Comparison of ENCODE assay signal across 17 cellular contexts in the genomic region with DNA sequence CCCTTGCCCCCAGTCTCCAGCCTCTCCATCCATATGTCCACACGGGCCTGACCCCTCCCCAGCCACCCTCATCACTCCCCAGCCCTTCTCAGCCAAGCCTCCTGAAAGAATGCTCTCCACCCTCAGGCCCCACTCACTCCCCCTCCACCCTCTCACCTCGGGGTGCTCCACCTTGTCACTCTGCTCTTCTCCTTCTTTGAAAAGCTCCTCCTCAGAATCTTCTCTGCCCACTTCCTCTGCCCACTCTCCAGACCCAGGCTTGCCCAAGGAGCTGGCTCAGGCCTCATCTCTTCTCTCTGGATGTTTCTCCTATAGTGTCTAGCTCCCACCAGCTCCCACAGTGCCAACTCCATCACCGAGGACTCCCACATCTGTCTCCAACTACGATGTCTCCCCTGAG. TPM values are rescaled to one million over a fixed set of nuclear protein-coding genes. Genes with fewer than 3 reads are reported as not detected.
DNase-seq lines count a peak whose midpoint lies in the region; ATAC-seq and TF ChIP-seq lines count a peak whose summit lies in the region.
"Had no signal": no experiment of that assay in that cellular context is flagged by ENCODE, and none has a peak within 500 bp of the region (broad histone marks: within the 10 kb centered on the region; RNA-seq: fewer than 3 reads in every experiment).

No MANE protein-coding gene starts in this region.

- ATAC-seq in stimulated activated naive CD8-positive, alpha-beta T cell treated with anti-CD3 and anti-CD28 coated beads, Interleukin-15, amount 100 ng/mL, for 72 hours: no peak
- ATAC-seq in stimulated activated naive CD8-positive, alpha-beta T cell treated with anti-CD3 and anti-CD28 coated beads, Interleukin-15, Interleukin-2, amounts not matched to agents 100 U/mL and 50 U/mL, for 24 hours: no peak
- ATAC-seq in naive thymus-derived CD4-positive, alpha-beta T cell: no peak

- peaks cover 17% of the 10 kb centered on the region for H3K4me1 Mint-ChIP-seq in T-helper 2 cell treated with Interferon-gamma antibody and Interleukin-4, amounts not matched to agents 5 μg/mL and 100 μg/mL, for 36 hours (ENCODE audit: low read depth)
- peaks cover 46% of the 10 kb centered on the region for H3K4me1 Mint-ChIP-seq in stimulated activated naive CD8-positive, alpha-beta T cell treated with anti-CD3 and anti-CD28 coated beads, Interleukin-15, amount 100 ng/mL, for 72 hours
- H3K4me1 Mint-ChIP-seq in naive thymus-derived CD4-positive, alpha-beta T cell: peaks cover 21 to 38% (median 32%) of the 10 kb centered on the region in 7 donors

- H3K27ac ChIP-seq in naive thymus-derived CD4-positive, alpha-beta T cell (ENCODE audit: low read depth, low read length): no peak overlapping the region
- no peak overlapping the region for H3K27ac ChIP-seq in caudate nucleus (ENCODE audit: low read depth, low read length)

- no peak overlapping the region for H3K4me3 ChIP-seq in naive thymus-derived CD4-positive, alpha-beta T cell (ENCODE audit: low read length)

- H3K27me3 Mint-ChIP-seq in T-helper 2 cell treated with Interferon-gamma antibody and Interleukin-4, amounts not matched to agents 5 μg/mL and 100 μg/mL, for 36 hours (ENCODE audit: low read depth): no peaks in the 10 kb centered on the region
- no peaks in the 10 kb centered on the region for H3K27me3 Mint-ChIP-seq in stimulated activated naive CD8-positive, alpha-beta T cell treated with anti-CD3 and anti-CD28 coated beads, Interleukin-15, amount 100 ng/mL, for 72 hours
- H3K27me3 Mint-ChIP-seq in naive thymus-derived CD4-positive, alpha-beta T cell: peaks cover 0 to 3% (median 0%) of the 10 kb centered on the region in 5 donors
- H3K27me3 Mint-ChIP-seq: CD4-positive, alpha-beta memory T cell had no signal

- H3K27ac Mint-ChIP-seq in T-helper 2 cell treated with Interferon-gamma antibody and Interleukin-4, amounts not matched to agents 5 μg/mL and 100 μg/mL, for 36 hours: peak overlapping the region; percentile 64
- peak overlapping the region; percentile 43 to 69 for H3K27ac Mint-ChIP-seq in stimulated activated naive CD8-positive, alpha-beta T cell treated with anti-CD3 and anti-CD28 coated beads, Interleukin-15, amount 100 ng/mL, for 72 hours
- H3K27ac Mint-ChIP-seq in naive thymus-derived CD4-positive, alpha-beta T cell: peak overlapping the region; percentile 9 to 89 (median 71)
- H3K27ac Mint-ChIP-seq: H9 had no signal

- no peaks in the 10 kb centered on the region for H3K9me3 ChIP-seq in naive thymus-derived CD4-positive, alpha-beta T cell (ENCODE audit: control insufficient read depth in 2 of 3, low read length in 3 of 3)
- H3K9me3 ChIP-seq: BE2C had no signal

- H3K9me3 Mint-ChIP-seq in T-helper 2 cell treated with Interferon-gamma antibody and Interleukin-4, amounts not matched to agents 5 μg/mL and 100 μg/mL, for 36 hours: no peaks in the 10 kb centered on the region
- no peaks in the 10 kb centered on the region for H3K9me3 Mint-ChIP-seq in stimulated activated naive CD8-positive, alpha-beta T cell treated with anti-CD3 and anti-CD28 coated beads, Interleukin-15, amount 100 ng/mL, for 72 hours
- peaks cover 0 to 2% (median 0%) of the 10 kb centered on the region in 11 donors for H3K9me3 Mint-ChIP-seq in naive thymus-derived CD4-positive, alpha-beta T cell
- H3K9me3 Mint-ChIP-seq: CD4-positive, alpha-beta memory T cell; H9 had no signal

- no peaks in the 10 kb centered on the region for H3K36me3 Mint-ChIP-seq in T-helper 2 cell treated with Interferon-gamma antibody and Interleukin-4, amounts not matched to agents 5 μg/mL and 100 μg/mL, for 36 hours (ENCODE audit: low read depth)
- no peaks in the 10 kb centered on the region for H3K36me3 Mint-ChIP-seq in naive thymus-derived CD4-positive, alpha-beta T cell
- H3K36me3 Mint-ChIP-seq: CD4-positive, alpha-beta memory T cell had no signal

- no peaks in the 10 kb centered on the region for H3K36me3 ChIP-seq in naive thymus-derived CD4-positive, alpha-beta T cell (ENCODE audit: control insufficient read depth in 2 of 3, insufficient read depth in 3 of 3, low read length in 3 of 3)
- H3K36me3 ChIP-seq: BE2C had no signal

- no peaks in the 10 kb centered on the region for H3K27me3 ChIP-seq in naive thymus-derived CD4-positive, alpha-beta T cell (ENCODE audit: control insufficient read depth in 2 of 2, insufficient read depth in 2 of 2, low read length in 2 of 2)
- H3K27me3 ChIP-seq: BE2C had no signal

- no peak for DNase-seq in T-helper 2 cell treated with Interferon-gamma antibody and Interleukin-4, amounts not matched to agents 5 μg/mL and 100 μg/mL, for 36 hours (ENCODE audit: low spot score)
- DNase-seq in T-helper 2 cell (no peak), HEK293T (ENCODE audit: extremely low spot score) (no peak), caudate nucleus (lab: John Stamatoyannopoulos, UW) (no peak)
- no peak for DNase-seq in stimulated activated naive CD8-positive, alpha-beta T cell treated with anti-CD3 and anti-CD28 coated beads, Interleukin-15, amount 100 ng/mL, for 72 hours
- no peak for DNase-seq in stimulated activated naive CD8-positive, alpha-beta T cell treated with anti-CD3 and anti-CD28 coated beads, Interleukin-15, Interleukin-2, amounts not matched to agents 100 U/mL and 50 U/mL, for 24 hours
- DNase-seq in naive thymus-derived CD4-positive, alpha-beta T cell: no peak
- DNase-seq in stimulated activated CD4-positive, alpha-beta T cell treated with anti-CD3 and anti-CD28 coated beads, Interleukin-2, amount 100 ng/mL, for 24 hours: no peak
- DNase-seq: 8988T, BE2C, DMS79, H9, MV-4-11, NCI-H1417, NCI-H187 treated with DMSO at 0.1 percent for 48 hours, NCI-H69 had no signal

- H3K4me1 ChIP-seq in naive thymus-derived CD4-positive, alpha-beta T cell (ENCODE audit: control insufficient read depth in 2 of 2, insufficient read depth in 2 of 2, low read length in 2 of 2): peaks cover 0 to 15% of the 10 kb centered on the region in 2 donors
- H3K4me1 ChIP-seq: BE2C had no signal

- CTCF ChIA-PET in naive thymus-derived CD4-positive, alpha-beta T cell (lab: Charles Lee): interaction anchor here (2.4 kb wide), 1 partner anchor 22 kb away, joined by 9 read pairs; no protein-coding TSS in a partner anchor
- CTCF ChIA-PET in HEK293T (lab: Yijun Ruan, JAX): interaction anchor here (1.2 kb wide), 1 partner anchor 24 kb away, joined by 4 read pairs; no protein-coding TSS in a partner anchor

- no peak overlapping the region for H3K4me3 Mint-ChIP-seq in T-helper 2 cell treated with Interferon-gamma antibody and Interleukin-4, amounts not matched to agents 5 μg/mL and 100 μg/mL, for 36 hours
- peak overlapping the region in 1 of 2 donors; percentile 4 for H3K4me3 Mint-ChIP-seq in stimulated activated naive CD8-positive, alpha-beta T cell treated with anti-CD3 and anti-CD28 coated beads, Interleukin-15, amount 100 ng/mL, for 72 hours
- H3K4me3 Mint-ChIP-seq in naive thymus-derived CD4-positive, alpha-beta T cell: peak overlapping the region in 5 of 10 donors; percentile 1 to 49 (median 37)
- H3K4me3 Mint-ChIP-seq: CD4-positive, alpha-beta memory T cell; H9 had no signal

- POLR2A ChIA-PET in naive thymus-derived CD4-positive, alpha-beta T cell (lab: Charles Lee): no interaction called here
- POLR2A ChIA-PET in HEK293T (lab: Yijun Ruan, JAX): interaction anchor here (1.4 kb wide), 1 partner anchor 8 kb away, joined by 3 read pairs; no protein-coding TSS in a partner anchor

- intact Hi-C loops in naive thymus-derived CD4-positive, alpha-beta T cell (cut with micrococcal nuclease): no loop called here

TF ChIP-seq in HEK293T, 16 proteins besides CTCF, POLR2A, EP300 and RAD21:
- TF ChIP-seq CTBP1 (IDR thresholded peaks at IDR 0.05; ENCODE audit: borderline replicate concordance): no peak
- no peak for TF ChIP-seq FOXK2 (IDR thresholded peaks at IDR 0.05)
- TF ChIP-seq BHLHE40 (IDR thresholded peaks at IDR 0.05; ENCODE audit: borderline replicate concordance): no peak
- TF ChIP-seq, protein P1, sequence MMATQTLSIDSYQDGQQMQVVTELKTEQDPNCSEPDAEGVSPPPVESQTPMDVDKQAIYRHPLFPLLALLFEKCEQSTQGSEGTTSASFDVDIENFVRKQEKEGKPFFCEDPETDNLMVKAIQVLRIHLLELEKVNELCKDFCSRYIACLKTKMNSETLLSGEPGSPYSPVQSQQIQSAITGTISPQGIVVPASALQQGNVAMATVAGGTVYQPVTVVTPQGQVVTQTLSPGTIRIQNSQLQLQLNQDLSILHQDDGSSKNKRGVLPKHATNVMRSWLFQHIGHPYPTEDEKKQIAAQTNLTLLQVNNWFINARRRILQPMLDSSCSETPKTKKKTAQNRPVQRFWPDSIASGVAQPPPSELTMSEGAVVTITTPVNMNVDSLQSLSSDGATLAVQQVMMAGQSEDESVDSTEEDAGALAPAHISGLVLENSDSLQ (IDR thresholded peaks at IDR 0.05): no peak
- no peak for TF ChIP-seq LEF1 (IDR thresholded peaks at IDR 0.05; ENCODE audit: borderline replicate concordance)
- no peak for TF ChIP-seq ZNF384 (IDR thresholded peaks at IDR 0.05)
- TF ChIP-seq SUZ12 (IDR thresholded peaks at IDR 0.05): no peak
- TF ChIP-seq TARDBP (IDR thresholded peaks at IDR 0.05): no peak
- no peak for TF ChIP-seq ELF4 (IDR thresholded peaks at IDR 0.05)
- TF ChIP-seq FOXM1 (IDR thresholded peaks at IDR 0.05; ENCODE audit: borderline replicate concordance): no peak

RNA-seq across cellular contexts. Expression of a gene that starts 13.9 kb away (rescaled TPM):
- total RNA-seq in naive thymus-derived CD4-positive, alpha-beta T cell: 1 to 10 TPM in 1 of 5 experiments, under 1 TPM in 3, not detected in 1; 0.05 to 2.5 (median 0.20) TPM
- polyA plus RNA-seq in naive thymus-derived CD4-positive, alpha-beta T cell: not detected
- polyA plus RNA-seq: CD4-positive, alpha-beta memory T cell had no signal

RNA-seq across cellular contexts. Expression of a gene that starts 22.5 kb away (rescaled TPM):
- 10 to 100 TPM; 18.0 to 30.2 (median 24.2) TPM for total RNA-seq in naive thymus-derived CD4-positive, alpha-beta T cell
- 10 to 100 TPM; 18.3 to 35.4 TPM for polyA plus RNA-seq in naive thymus-derived CD4-positive, alpha-beta T cell

RNA-seq across cellular contexts. Expression of a gene that starts 27.3 kb away (rescaled TPM):
- under 1 TPM in 2 of 5 experiments, not detected in 3; 0.71 to 0.93 TPM for total RNA-seq in naive thymus-derived CD4-positive, alpha-beta T cell
- not detected for polyA plus RNA-seq in naive thymus-derived CD4-positive, alpha-beta T cell
- total RNA-seq: CD4-positive, alpha-beta memory T cell had no signal
- polyA plus RNA-seq: CD4-positive, alpha-beta memory T cell had no signal

RNA-seq across cellular contexts. Expression of a gene that starts 38.1 kb away (rescaled TPM):
- 10 to 100 TPM; 32.1 to 60.5 (median 47.2) TPM for total RNA-seq in naive thymus-derived CD4-positive, alpha-beta T cell
- 100 to 1,000 TPM in 1 of 2 donors, 10 to 100 TPM in 1; 98.6 to 110 TPM for polyA plus RNA-seq in naive thymus-derived CD4-positive, alpha-beta T cell

RNA-seq across cellular contexts. Expression of a gene that starts 44.8 kb away (rescaled TPM):
- total RNA-seq in naive thymus-derived CD4-positive, alpha-beta T cell: 100 to 1,000 TPM; 156 to 257 (median 235) TPM
- 10 to 100 TPM; 15.2 to 55.0 TPM for polyA plus RNA-seq in naive thymus-derived CD4-positive, alpha-beta T cell
